ENCODE assay signal across 13 cellular contexts in the genomic region with DNA sequence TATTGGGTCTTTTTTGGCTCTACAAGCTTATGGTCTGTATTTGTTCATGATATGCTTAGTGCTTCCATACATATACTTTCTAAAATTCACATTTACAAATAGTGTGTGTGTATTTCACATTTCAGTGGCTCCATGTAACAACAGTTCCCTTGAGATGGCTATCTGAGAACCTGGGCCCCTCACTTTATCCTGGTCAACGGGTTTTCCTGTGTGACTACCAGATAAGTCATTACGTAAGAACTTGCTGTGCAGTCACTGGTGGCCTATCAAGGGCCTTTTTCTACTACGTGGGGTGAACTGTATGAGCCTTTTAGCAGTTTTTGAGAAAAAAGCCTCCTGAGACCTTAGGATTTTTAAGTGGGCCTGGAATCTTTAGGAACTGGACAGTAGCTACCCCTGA. TPM values are rescaled to one million over a fixed set of nuclear protein-coding genes. Genes with fewer than 3 reads are reported as not detected.
A peak's percentile ranks its signal among the peaks of the same experiment; 100 is the strongest.
DNase-seq lines count a peak whose midpoint lies in the region; FAIRE-seq and TF ChIP-seq lines count a peak whose summit lies in the region.
"Had no signal": no experiment of that assay in that cellular context is flagged by ENCODE, and none has a peak within 500 bp of the region (broad histone marks: within the 10 kb centered on the region; RNA-seq: fewer than 3 reads in every experiment).

No MANE protein-coding gene starts in this region.

- FAIRE-seq in GM18507 (lab: Jason Lieb, UNC) (peak; percentile 60), bronchial epithelial cell (lab: Jason Lieb, UNC) (no peak)

- no peak for TF ChIP-seq POLR2A in NB4 (IDR thresholded peaks at IDR 0.05; ENCODE audit: extremely low read depth, insufficient read length)

- DNase-seq in GM18507 (ENCODE audit: extremely low spot score, insufficient read length, low read depth) (no peak), NB4 (ENCODE audit: low read depth) (peak; percentile 78), bronchial epithelial cell (ENCODE audit: low read depth) (peak; percentile 68), renal cortical epithelial cell (ENCODE audit: low read depth) (peak; percentile 21), NCI-H774 (lab: John Stamatoyannopoulos, UW) (no peak), iPS-NIHi11 (ENCODE audit: low spot score) (no peak), colonic mucosa (no peak)
- no peak for DNase-seq in central memory CD4-positive, alpha-beta T cell
- DNase-seq: Calu3, RPMI8226 had no signal

- H3K36me3 ChIP-seq in bronchial epithelial cell (ENCODE audit: control insufficient read depth, insufficient read depth, low read length) (no peaks in the 10 kb centered on the region), colonic mucosa (no peaks in the 10 kb centered on the region)
- H3K36me3 ChIP-seq: ascending aorta, suprapubic skin had no signal

- intact Hi-C loops in colonic mucosa (cut with DNase I), result no loop called here

- no peaks in the 10 kb centered on the region for H3K9me3 ChIP-seq in colonic mucosa
- H3K9me3 ChIP-seq: ascending aorta, suprapubic skin had no signal

- H3K27ac ChIP-seq in colonic mucosa, result no peak overlapping the region
- H3K27ac ChIP-seq: ascending aorta, suprapubic skin, VCaP had no signal

- H3K9ac ChIP-seq in colonic mucosa (ENCODE audit: low read depth in 2 of 2, low read length in 2 of 2), result no peak overlapping the region

- H3K4me3 ChIP-seq in NB4 (ENCODE audit: low read depth, low read length) (no peak overlapping the region), bronchial epithelial cell (ENCODE audit: low read depth, low read length) (no peak overlapping the region), colonic mucosa (no peak overlapping the region)
- H3K4me3 ChIP-seq: ascending aorta, suprapubic skin had no signal

- TF ChIP-seq CTCF in NB4 (IDR thresholded peaks at IDR 0.05; ENCODE audit: low read depth, low read length), result no peak
- TF ChIP-seq CTCF in bronchial epithelial cell (IDR thresholded peaks at IDR 0.05; ENCODE audit: insufficient read depth, low read length, severe bottlenecking), result no peak
- TF ChIP-seq CTCF in colonic mucosa (IDR thresholded peaks at IDR 0.05), result no peak

- H3K27me3 ChIP-seq in bronchial epithelial cell (ENCODE audit: control insufficient read depth, insufficient read depth, low read length) (no peaks in the 10 kb centered on the region), colonic mucosa (no peaks in the 10 kb centered on the region)
- H3K27me3 ChIP-seq: ascending aorta, suprapubic skin had no signal

- H3K4me1 ChIP-seq in colonic mucosa, result no peaks in the 10 kb centered on the region

RNA-seq across cellular contexts. Expression of a gene that starts 41.1 kb away (rescaled TPM):
- total RNA-seq in bronchial epithelial cell, result 38.2 and 50.8 TPM in 2 replicates
- 31.3 and 45.0 TPM in 2 replicates for total RNA-seq in renal cortical epithelial cell
- 10 to 100 TPM; 55.9 to 67.4 TPM for total RNA-seq in colonic mucosa

Comparison
In these comparisons a context has a peak if more than half of its experiments do, and no peak if none do; other contexts are left out.
1. DNase-seq: peak in NB4 (single experiment), bronchial epithelial cell (single experiment) and renal cortical epithelial cell (single experiment); none in GM18507 (single experiment), NCI-H774 (single experiment), iPS-NIHi11 (single experiment), colonic mucosa (single experiment) and central memory CD4-positive, alpha-beta T cell (single experiment).